In genomic region chr10:131786756-131787605, GRCh38 we compare ENCODE assay signal across 8 cellular contexts.
DNase-seq lines count a peak whose midpoint lies in the region; ATAC-seq and TF ChIP-seq lines count a peak whose summit lies in the region.

No MANE protein-coding gene starts in this region.

- H3K4me3 ChIP-seq in hepatocyte, result no peak overlapping the region

- no peaks in the 10 kb centered on the region for H3K79me2 ChIP-seq in hepatocyte

- DNase-seq in NCI-H510A treated with DMSO at 0.1 percent for 48 hours (lab: John Stamatoyannopoulos, UW) (peak; percentile 60), NCI-H510A (lab: John Stamatoyannopoulos, UW) (no peak), M059J (ENCODE audit: low read depth) (peak; percentile 34), activated T-cell treated with anti-CD3 and anti-CD28 coated beads for 48 hours (ENCODE audit: low read depth) (peak; percentile 15), hepatocyte (ENCODE audit: low spot score) (peak; percentile 67), A172 (ENCODE audit: low spot score) (no peak)
- peak; percentile 15 for DNase-seq in stimulated activated CD4-positive, alpha-beta T cell treated with anti-CD3 and anti-CD28 coated beads, Interleukin-4, amount 100 ng/mL, for 1 hour

- no peaks in the 10 kb centered on the region for H3K36me3 ChIP-seq in hepatocyte (replicated peaks; ENCODE audit: insufficient read depth, low read depth)

- H3K27ac ChIP-seq in hepatocyte, result no peak overlapping the region

- H3K27me3 ChIP-seq in hepatocyte, result no peaks in the 10 kb centered on the region

- WGBS in hepatocyte (ENCODE audit: low lambda C conversion rate, missing lambda C conversion rate), result 58% methylated on average over 13 of the region's 13 CpGs

- no peak overlapping the region for H3K4me2 ChIP-seq in hepatocyte

- H3K4me1 ChIP-seq in hepatocyte (ENCODE audit: insufficient read depth), result no peaks in the 10 kb centered on the region

- H3K9me3 ChIP-seq in hepatocyte (ENCODE audit: low read depth), result no peaks in the 10 kb centered on the region

- ATAC-seq in GM19351 (IDR thresholded peaks at IDR 0.05; ENCODE audit: unreplicated experiment), result no peak

- H3K9me2 ChIP-seq in hepatocyte (replicated peaks; ENCODE audit: insufficient read depth), result no peaks in the 10 kb centered on the region

- H2AFZ ChIP-seq in hepatocyte, result no peak overlapping the region

- no peaks in the 10 kb centered on the region for H4K20me1 ChIP-seq in hepatocyte (ENCODE audit: insufficient read depth, poor library complexity, severe bottlenecking)

- TF ChIP-seq CTCF in hepatocyte (IDR thresholded peaks at IDR 0.05; ENCODE audit: poor library complexity), result peak; percentile 94

Comparison
In these comparisons a context has a peak if more than half of its experiments do, and no peak if none do; other contexts are left out.
1. DNase-seq: peak in NCI-H510A treated with DMSO at 0.1 percent for 48 hours (single experiment), M059J (single experiment), activated T-cell treated with anti-CD3 and anti-CD28 coated beads for 48 hours (single experiment), hepatocyte (single experiment) and stimulated activated CD4-positive, alpha-beta T cell treated with anti-CD3 and anti-CD28 coated beads, Interleukin-4, amount 100 ng/mL, for 1 hour (single experiment); none in NCI-H510A (single experiment) and A172 (single experiment).